Comparison of ENCODE assay signal across 21 cellular contexts in genomic region chr1:56590520-56591011, GRCh38. TPM values are rescaled to one million over a fixed set of nuclear protein-coding genes. Genes with fewer than 3 reads are reported as not detected.
"Had no signal": no experiment of that assay in that cellular context is flagged by ENCODE, and none has a peak within 500 bp of the region (broad histone marks: within the 10 kb centered on the region; RNA-seq: fewer than 3 reads in every experiment).

No MANE protein-coding gene starts in this region.

- H3K4me3 Mint-ChIP-seq: activated B cell treated with CpG ODN at 0.5 μM for 24 hours; activated CD4-positive, alpha-beta T cell treated with anti-CD3 and anti-CD28 coated beads, Interleukin-2, amount 10 ng/mL, durations not matched to agents 24 days and 14 days; activated CD8-positive, alpha-beta T cell treated with anti-CD3 and anti-CD28 coated beads, Interleukin-2, amount 10 ng/mL, durations not matched to agents 7 days and 5 days; activated naive CD8-positive, alpha-beta T cell treated with anti-CD3 and anti-CD28 coated beads for 36 hours; activated T-cell treated with anti-CD3 and anti-CD28 coated beads, Interleukin-2, amount 50 U/mL, for 72 hours; brain; central memory CD8-positive, alpha-beta T cell; naive thymus-derived CD8-positive, alpha-beta T cell; T-helper 1 cell treated with Interleukin-12 subunit alpha and Interleukin-12 subunit beta and Interleukin-4 antibody, amounts not matched to agents 30 μg/mL and 1 μg/mL, for 36 hours; type B pancreatic cell had no signal

- H3K9me3 ChIP-seq: gastroesophageal sphincter had no signal

- H3K4me1 ChIP-seq: gastroesophageal sphincter, heart right ventricle, parathyroid adenoma had no signal

- H2AFZ ChIP-seq: parathyroid adenoma had no signal

- H3K27me3 ChIP-seq: gastroesophageal sphincter, heart right ventricle had no signal

- H3K36me3 ChIP-seq: gastroesophageal sphincter, heart right ventricle had no signal

- H3K27ac ChIP-seq: gastroesophageal sphincter, heart right ventricle, parathyroid adenoma had no signal

- H3K36me3 Mint-ChIP-seq: activated naive CD8-positive, alpha-beta T cell treated with anti-CD3 and anti-CD28 coated beads for 36 hours; brain; naive thymus-derived CD8-positive, alpha-beta T cell; type B pancreatic cell had no signal

- DNase-seq: activated B cell treated with CpG ODN at 0.5 μM for 24 hours; activated CD4-positive, alpha-beta T cell treated with anti-CD3 and anti-CD28 coated beads, Interleukin-2, amount 10 ng/mL, durations not matched to agents 24 days and 14 days; activated CD8-positive, alpha-beta memory T cell treated with anti-CD3 and anti-CD28 coated beads, Interleukin-2, amount 50 U/mL, for 4 hours; activated CD8-positive, alpha-beta T cell treated with anti-CD3 and anti-CD28 coated beads, Interleukin-2, amount 10 ng/mL, durations not matched to agents 7 days and 5 days; activated gamma-delta T cell; activated naive CD8-positive, alpha-beta T cell treated with anti-CD3 and anti-CD28 coated beads for 36 hours; activated T-cell treated with anti-CD3 and anti-CD28 coated beads, Interleukin-2, amount 50 U/mL, for 72 hours; amygdala; cortex of kidney; effector CD8-positive, alpha-beta T cell; heart right ventricle; left colon; naive thymus-derived CD8-positive, alpha-beta T cell; stimulated activated CD4-positive, alpha-beta T cell treated with anti-CD3 and anti-CD28 coated beads, Interleukin-4, amount 100 ng/mL, for 1 hour; stimulated activated naive CD4-positive, alpha-beta T cell had no signal

- H3K9me3 Mint-ChIP-seq: activated B cell treated with CpG ODN at 0.5 μM for 24 hours; activated CD4-positive, alpha-beta T cell treated with anti-CD3 and anti-CD28 coated beads, Interleukin-2, amount 10 ng/mL, durations not matched to agents 24 days and 14 days; T-helper 1 cell treated with Interleukin-12 subunit alpha and Interleukin-12 subunit beta and Interleukin-4 antibody, amounts not matched to agents 30 μg/mL and 1 μg/mL, for 36 hours; type B pancreatic cell had no signal

- H3K27me3 Mint-ChIP-seq: activated CD4-positive, alpha-beta T cell treated with anti-CD3 and anti-CD28 coated beads, Interleukin-2, amount 10 ng/mL, durations not matched to agents 24 days and 14 days; brain; central memory CD8-positive, alpha-beta T cell; type B pancreatic cell had no signal

- H3K79me2 ChIP-seq: parathyroid adenoma had no signal

- H3K4me1 Mint-ChIP-seq: activated B cell treated with CpG ODN at 0.5 μM for 24 hours; activated CD4-positive, alpha-beta T cell treated with anti-CD3 and anti-CD28 coated beads, Interleukin-2, amount 10 ng/mL, durations not matched to agents 24 days and 14 days; activated naive CD8-positive, alpha-beta T cell treated with anti-CD3 and anti-CD28 coated beads for 36 hours; brain; central memory CD8-positive, alpha-beta T cell; naive thymus-derived CD8-positive, alpha-beta T cell had no signal

- ATAC-seq: activated CD8-positive, alpha-beta T cell treated with anti-CD3 and anti-CD28 coated beads, Interleukin-2, amount 10 ng/mL, durations not matched to agents 7 days and 5 days; activated T-cell treated with anti-CD3 and anti-CD28 coated beads, Interleukin-2, amount 50 U/mL, for 72 hours; gastroesophageal sphincter; heart right ventricle; left colon; naive thymus-derived CD8-positive, alpha-beta T cell had no signal

- H3K9ac ChIP-seq: parathyroid adenoma had no signal

- H3K27ac Mint-ChIP-seq: activated B cell treated with CpG ODN at 0.5 μM for 24 hours; activated CD4-positive, alpha-beta T cell treated with anti-CD3 and anti-CD28 coated beads, Interleukin-2, amount 10 ng/mL, durations not matched to agents 24 days and 14 days; activated CD8-positive, alpha-beta T cell treated with anti-CD3 and anti-CD28 coated beads, Interleukin-2, amount 10 ng/mL, durations not matched to agents 7 days and 5 days; activated naive CD8-positive, alpha-beta T cell treated with anti-CD3 and anti-CD28 coated beads for 36 hours; activated T-cell treated with anti-CD3 and anti-CD28 coated beads, Interleukin-2, amount 50 U/mL, for 72 hours; brain; naive thymus-derived CD8-positive, alpha-beta T cell; T-helper 1 cell treated with Interleukin-12 subunit alpha and Interleukin-12 subunit beta and Interleukin-4 antibody, amounts not matched to agents 30 μg/mL and 1 μg/mL, for 36 hours; type B pancreatic cell had no signal

- H3K4me3 ChIP-seq: gastroesophageal sphincter, heart right ventricle had no signal

RNA-seq across cellular contexts. Expression of gene PLPP3, which starts 11.2 kb away (rescaled TPM):
- total RNA-seq: activated CD4-positive, alpha-beta T cell treated with anti-CD3 and anti-CD28 coated beads, Interleukin-2, amount 10 ng/mL, durations not matched to agents 24 days and 14 days; activated CD8-positive, alpha-beta T cell treated with anti-CD3 and anti-CD28 coated beads, Interleukin-2, amount 10 ng/mL, durations not matched to agents 7 days and 5 days; activated naive CD8-positive, alpha-beta T cell treated with anti-CD3 and anti-CD28 coated beads for 36 hours; activated T-cell treated with anti-CD3 and anti-CD28 coated beads, Interleukin-2, amount 50 U/mL, for 72 hours; naive thymus-derived CD8-positive, alpha-beta T cell had no signal
- polyA plus RNA-seq: naive thymus-derived CD8-positive, alpha-beta T cell had no signal

RNA-seq across cellular contexts. Expression of gene PRKAA2, which starts 54.5 kb away (rescaled TPM):
- total RNA-seq: activated B cell treated with CpG ODN at 0.5 μM for 24 hours; activated CD4-positive, alpha-beta T cell treated with anti-CD3 and anti-CD28 coated beads, Interleukin-2, amount 10 ng/mL, durations not matched to agents 24 days and 14 days; activated CD8-positive, alpha-beta T cell treated with anti-CD3 and anti-CD28 coated beads, Interleukin-2, amount 10 ng/mL, durations not matched to agents 7 days and 5 days; activated T-cell treated with anti-CD3 and anti-CD28 coated beads, Interleukin-2, amount 50 U/mL, for 72 hours; naive thymus-derived CD8-positive, alpha-beta T cell had no signal
- polyA plus RNA-seq: naive thymus-derived CD8-positive, alpha-beta T cell had no signal
